ENCODE assay signal across 8 cellular contexts in the genomic region with DNA sequence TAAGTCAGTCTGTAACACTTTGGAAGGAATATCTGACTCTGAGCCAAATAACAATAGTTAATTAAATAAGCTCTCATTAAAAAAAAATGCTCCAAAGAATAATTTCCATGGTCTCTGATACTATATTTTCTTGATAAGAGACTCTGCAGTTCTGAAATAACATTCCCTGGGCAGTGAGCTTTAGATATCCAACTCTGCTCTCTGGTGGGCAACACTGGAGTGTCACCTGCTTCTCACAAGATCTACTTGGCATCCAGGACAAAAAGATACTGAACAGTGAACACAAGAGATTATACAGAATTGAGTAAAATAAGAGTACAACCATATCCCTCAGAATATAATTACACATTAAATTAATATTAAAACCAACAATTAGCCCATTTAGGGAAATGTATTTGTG. TPM values are rescaled to one million over a fixed set of nuclear protein-coding genes. Genes with fewer than 3 reads are reported as not detected.
DNase-seq lines count a peak whose midpoint lies in the region; ATAC-seq and TF ChIP-seq lines count a peak whose summit lies in the region.

No MANE protein-coding gene starts in this region.

- peak; percentile 61; the same call in 1 of the 3 replicates for ATAC-seq in DND-41 (ENCODE audit: insufficient read depth, low read depth)
- ATAC-seq in memory B cell (ENCODE audit: low read depth): peak; percentile 49
- no peak for ATAC-seq in HG03025 (IDR thresholded peaks at IDR 0.05; ENCODE audit: low FRiP score, unreplicated experiment)
- ATAC-seq in GM18502 (IDR thresholded peaks at IDR 0.05; ENCODE audit: poor library complexity, unreplicated experiment): no peak
- ATAC-seq in HG03139 (IDR thresholded peaks at IDR 0.05; ENCODE audit: unreplicated experiment): no peak

- H3K27me3 ChIP-seq in DND-41 (ENCODE audit: insufficient read depth, low read length, poor library complexity): no peaks in the 10 kb centered on the region

- TF ChIP-seq CTCF in DND-41 (IDR thresholded peaks at IDR 0.05; ENCODE audit: borderline replicate concordance, extremely low read depth, low read length, poor library complexity, severe bottlenecking) (peak; percentile 57), MCF 10A (IDR thresholded peaks at IDR 0.05; ENCODE audit: unreplicated experiment) (no peak)

- H3K4me2 ChIP-seq in DND-41 (ENCODE audit: insufficient read depth, low read length): no peak overlapping the region

- no peak overlapping the region for H3K27ac ChIP-seq in DND-41 (ENCODE audit: low read length)

- intact Hi-C loops in MCF 10A (cut with micrococcal nuclease): loop anchor here (1.0 kb wide), 1 partner anchor 174 kb away; no protein-coding TSS in a partner anchor

- H3K27ac Mint-ChIP-seq in MCF 10A (ENCODE audit: low read depth, unreplicated experiment): no peak overlapping the region
- H3K27ac Mint-ChIP-seq in memory B cell: no peak overlapping the region

- BruUV-seq in MCF 10A (replicated peaks; lab: Mats Ljungman, UMichigan): no TSS peak

- H3K36me3 Mint-ChIP-seq in MCF 10A (ENCODE audit: insufficient read depth, unreplicated experiment) (peaks cover 43% of the 10 kb centered on the region), memory B cell (peaks cover 23% of the 10 kb centered on the region)

- H3K36me3 ChIP-seq in DND-41 (ENCODE audit: insufficient read depth, low read length): peaks cover 88% of the 10 kb centered on the region

- peak; percentile 18 for DNase-seq in DND-41
- peak; percentile 31 for DNase-seq in M059J (ENCODE audit: low read depth)
- DNase-seq in MCF 10A (ENCODE audit: unreplicated experiment): peak; percentile 5
- no peak for DNase-seq in memory B cell (ENCODE audit: low spot score in 2 of 2)
- DNase-seq in activated T-cell treated with anti-CD3 and anti-CD28 coated beads, Interleukin-2, amount 50 U/mL, for 48 hours: no peak

- H3K4me3 ChIP-seq in DND-41 (ENCODE audit: low read depth in 1 of 2, low read length in 2 of 2): no peak overlapping the region

- H2AFZ ChIP-seq in DND-41 (ENCODE audit: low read depth, low read length): no peak overlapping the region

- no peaks in the 10 kb centered on the region for H3K27me3 Mint-ChIP-seq in MCF 10A (ENCODE audit: insufficient read depth, unreplicated experiment)
- H3K27me3 Mint-ChIP-seq in memory B cell: no peaks in the 10 kb centered on the region

- no peaks in the 10 kb centered on the region for H3K9me3 ChIP-seq in DND-41 (ENCODE audit: insufficient read depth, low read length, severe bottlenecking)

- POLR2A ChIA-PET in MCF 10A (lab: Yijun Ruan, JAX): no interaction called here

- H3K9me3 Mint-ChIP-seq in MCF 10A (ENCODE audit: unreplicated experiment) (no peaks in the 10 kb centered on the region), memory B cell (no peaks in the 10 kb centered on the region)

- no peak overlapping the region for H3K9ac ChIP-seq in DND-41 (ENCODE audit: low read depth, low read length)

- CTCF ChIA-PET in MCF 10A (lab: Yijun Ruan, JAX): interaction anchor here (0.6 to 1.2 kb wide), 3 partner anchors 12 to 152 kb away, joined by 3 read pairs; no protein-coding TSS in a partner anchor

- no peak overlapping the region for H3K4me3 Mint-ChIP-seq in MCF 10A (ENCODE audit: unreplicated experiment)
- H3K4me3 Mint-ChIP-seq in memory B cell: no peak overlapping the region

- H3K79me2 ChIP-seq in DND-41 (ENCODE audit: insufficient read depth, low read length): no peaks in the 10 kb centered on the region

- H3K4me1 Mint-ChIP-seq in MCF 10A (ENCODE audit: insufficient read depth, unreplicated experiment): no peaks in the 10 kb centered on the region
- H3K4me1 Mint-ChIP-seq in memory B cell: no peaks in the 10 kb centered on the region

- H4K20me1 ChIP-seq in DND-41 (ENCODE audit: insufficient read depth, low read length): no peaks in the 10 kb centered on the region

- H3K4me1 ChIP-seq in DND-41 (ENCODE audit: insufficient read depth, low read length): no peaks in the 10 kb centered on the region

RNA-seq across cellular contexts. Expression of gene BLMH, which starts 13.7 kb away (rescaled TPM):
- 18.9 and 33.6 TPM in 2 replicates for total RNA-seq in M059J (2014; rRNA removed; shearing (Covaris generic))
- 28.2 and 28.3 TPM in 2 replicates for total RNA-seq in MCF 10A (2022)

RNA-seq across cellular contexts. Expression of gene SLC6A4, which starts 42.5 kb away (rescaled TPM):
- under 0.01 and 0.12 TPM in 2 replicates for total RNA-seq in M059J (2014; rRNA removed; shearing (Covaris generic))
- total RNA-seq in MCF 10A (2022): not detected in 2 replicates

RNA-seq across cellular contexts. Expression of gene TMIGD1, which starts 55.8 kb away (rescaled TPM):
- total RNA-seq in M059J (2014; rRNA removed; shearing (Covaris generic)): not detected in 2 replicates
- total RNA-seq in MCF 10A (2022): not detected in 2 replicates

Comparison
In these comparisons a context has a peak if more than half of its experiments do, and no peak if none do; other contexts are left out.
1. ATAC-seq: peak in DND-41 (single experiment) and memory B cell (single experiment); none in HG03025 (single experiment), GM18502 (single experiment) and HG03139 (single experiment).
2. DNase-seq: peak in DND-41 (single experiment), M059J (single experiment) and MCF 10A (single experiment); none in memory B cell (0 of 2) and activated T-cell treated with anti-CD3 and anti-CD28 coated beads, Interleukin-2, amount 50 U/mL, for 48 hours (0 of 2).